In the genomic region with DNA sequence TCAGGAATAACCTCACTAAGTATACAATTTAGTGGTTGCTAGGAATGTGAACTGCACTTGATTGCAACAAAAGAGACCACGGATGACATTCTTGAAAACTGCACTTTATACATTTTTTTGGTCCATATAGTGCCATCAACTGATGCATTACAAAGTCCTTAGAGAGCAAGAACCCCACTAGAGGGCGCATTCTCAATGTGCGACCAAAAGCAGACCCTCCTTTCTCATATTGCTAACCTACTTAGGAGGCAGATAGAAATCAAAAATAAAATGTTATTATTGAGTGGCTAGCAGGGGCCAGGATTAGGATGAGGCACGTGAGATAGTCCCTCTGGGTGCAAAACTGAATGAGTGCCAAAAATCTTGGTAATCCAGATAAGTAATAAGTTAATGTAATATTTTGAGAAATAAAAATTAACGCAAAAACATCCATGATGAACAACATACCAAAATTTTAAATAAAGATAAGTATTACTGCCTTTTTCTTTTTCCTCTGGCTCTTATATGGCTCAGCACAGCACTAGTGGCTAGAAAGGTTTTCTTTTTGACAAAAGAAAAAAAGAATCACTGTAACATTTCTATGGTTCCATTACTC, we compare ENCODE assay signal across 8 cellular contexts.
A peak's percentile ranks its signal among the peaks of the same experiment; 100 is the strongest.
DNase-seq lines count a peak whose midpoint lies in the region; ATAC-seq and TF ChIP-seq lines count a peak whose summit lies in the region.

No MANE protein-coding gene starts in this region.

- peaks cover 3% of the 10 kb centered on the region for H3F3A ChIP-seq in neural cell (ENCODE audit: insufficient read depth, low read length, poor library complexity, severe bottlenecking)

- peak; percentile 57 for TF ChIP-seq CTCF in colonic mucosa (IDR thresholded peaks at IDR 0.05)
- TF ChIP-seq CTCF in neural cell (IDR thresholded peaks at IDR 0.05; ENCODE audit: poor library complexity, severe bottlenecking) = peak; percentile 70

- no peak overlapping the region for H2AFZ ChIP-seq in neural cell (ENCODE audit: low read depth, low read length)

- no peak overlapping the region for H3K9ac ChIP-seq in colonic mucosa (ENCODE audit: low read depth in 2 of 2, low read length in 2 of 2)
- H3K9ac ChIP-seq in neural cell (ENCODE audit: low read length) = no peak overlapping the region

- no peaks in the 10 kb centered on the region for H3K4me1 ChIP-seq in colonic mucosa

- no peak for TF ChIP-seq EP300 in neural cell (conservative IDR thresholded peaks at IDR 0.05; ENCODE audit: poor library complexity, severe bottlenecking)

- H3K4me3 ChIP-seq in colonic mucosa = no peak overlapping the region
- H3K4me3 ChIP-seq in neural cell (ENCODE audit: low read length) = no peak overlapping the region

- DNase-seq in NCI-H510A treated with DMSO at 0.1 percent for 48 hours (lab: John Stamatoyannopoulos, UW) (peak; percentile 13), NCI-H510A (lab: John Stamatoyannopoulos, UW) (no peak), NCI-H82 treated with DMSO at 0.1 percent for 48 hours (lab: John Stamatoyannopoulos, UW; ENCODE audit: unreplicated experiment) (peak; percentile 2), colonic mucosa (peak; percentile 76)
- no peak for DNase-seq in central memory CD4-positive, alpha-beta T cell

- H3K79me2 ChIP-seq in neural cell (replicated peaks; ENCODE audit: insufficient read depth, low read length) = no peaks in the 10 kb centered on the region

- H3K36me3 ChIP-seq in colonic mucosa (no peaks in the 10 kb centered on the region), neural cell (ENCODE audit: insufficient read depth, low read length) (no peaks in the 10 kb centered on the region)

- H3K27me3 ChIP-seq in colonic mucosa = no peaks in the 10 kb centered on the region
- no peaks in the 10 kb centered on the region for H3K27me3 ChIP-seq in neural cell (ENCODE audit: insufficient read depth, low read depth, low read length)

- H3K27ac ChIP-seq in colonic mucosa (no peak overlapping the region), neural cell (ENCODE audit: low read length) (no peak overlapping the region)

- no peak overlapping the region for H3K4me2 ChIP-seq in neural cell (ENCODE audit: low read length)

- peak; percentile 49 for TF ChIP-seq RAD21 in neural cell (conservative IDR thresholded peaks at IDR 0.05)

- H4K20me1 ChIP-seq in neural cell (ENCODE audit: insufficient read depth) = no peaks in the 10 kb centered on the region

- no peaks in the 10 kb centered on the region for H3K9me2 ChIP-seq in neural cell (ENCODE audit: insufficient read depth, low read length)

- intact Hi-C loops in colonic mucosa (cut with DNase I) = no loop called here

- ATAC-seq in GM18909 (IDR thresholded peaks at IDR 0.05; ENCODE audit: poor library complexity, unreplicated experiment) (peak; percentile 87), HG03139 (IDR thresholded peaks at IDR 0.05; ENCODE audit: unreplicated experiment) (peak; percentile 61)

- no peaks in the 10 kb centered on the region for H3K9me3 ChIP-seq in colonic mucosa
- H3K9me3 ChIP-seq in neural cell (ENCODE audit: low read length) = no peaks in the 10 kb centered on the region

TF ChIP-seq in neural cell, 6 proteins besides CTCF, POLR2A, EP300 and RAD21:
- TF ChIP-seq EZH2 (IDR thresholded peaks at IDR 0.05; ENCODE audit: borderline replicate concordance, insufficient read depth, low read length, poor library complexity, severe bottlenecking) (no peak), SMC3 (conservative IDR thresholded peaks at IDR 0.05; ENCODE audit: poor library complexity) (peak; percentile 52), TAF1 (IDR thresholded peaks at IDR 0.05; ENCODE audit: low read depth) (no peak), MXI1 (conservative IDR thresholded peaks at IDR 0.05; ENCODE audit: poor library complexity, severe bottlenecking) (no peak), POLR2AphosphoS5 (IDR thresholded peaks at IDR 0.05) (no peak)
- TF ChIP-seq, protein P1, sequence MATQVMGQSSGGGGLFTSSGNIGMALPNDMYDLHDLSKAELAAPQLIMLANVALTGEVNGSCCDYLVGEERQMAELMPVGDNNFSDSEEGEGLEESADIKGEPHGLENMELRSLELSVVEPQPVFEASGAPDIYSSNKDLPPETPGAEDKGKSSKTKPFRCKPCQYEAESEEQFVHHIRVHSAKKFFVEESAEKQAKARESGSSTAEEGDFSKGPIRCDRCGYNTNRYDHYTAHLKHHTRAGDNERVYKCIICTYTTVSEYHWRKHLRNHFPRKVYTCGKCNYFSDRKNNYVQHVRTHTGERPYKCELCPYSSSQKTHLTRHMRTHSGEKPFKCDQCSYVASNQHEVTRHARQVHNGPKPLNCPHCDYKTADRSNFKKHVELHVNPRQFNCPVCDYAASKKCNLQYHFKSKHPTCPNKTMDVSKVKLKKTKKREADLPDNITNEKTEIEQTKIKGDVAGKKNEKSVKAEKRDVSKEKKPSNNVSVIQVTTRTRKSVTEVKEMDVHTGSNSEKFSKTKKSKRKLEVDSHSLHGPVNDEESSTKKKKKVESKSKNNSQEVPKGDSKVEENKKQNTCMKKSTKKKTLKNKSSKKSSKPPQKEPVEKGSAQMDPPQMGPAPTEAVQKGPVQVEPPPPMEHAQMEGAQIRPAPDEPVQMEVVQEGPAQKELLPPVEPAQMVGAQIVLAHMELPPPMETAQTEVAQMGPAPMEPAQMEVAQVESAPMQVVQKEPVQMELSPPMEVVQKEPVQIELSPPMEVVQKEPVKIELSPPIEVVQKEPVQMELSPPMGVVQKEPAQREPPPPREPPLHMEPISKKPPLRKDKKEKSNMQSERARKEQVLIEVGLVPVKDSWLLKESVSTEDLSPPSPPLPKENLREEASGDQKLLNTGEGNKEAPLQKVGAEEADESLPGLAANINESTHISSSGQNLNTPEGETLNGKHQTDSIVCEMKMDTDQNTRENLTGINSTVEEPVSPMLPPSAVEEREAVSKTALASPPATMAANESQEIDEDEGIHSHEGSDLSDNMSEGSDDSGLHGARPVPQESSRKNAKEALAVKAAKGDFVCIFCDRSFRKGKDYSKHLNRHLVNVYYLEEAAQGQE (IDR thresholded peaks at IDR 0.05; ENCODE audit: borderline replicate concordance) = no peak

Comparison
In these comparisons a context has a peak if more than half of its experiments do, and no peak if none do; other contexts are left out.
1. DNase-seq: peak in NCI-H510A treated with DMSO at 0.1 percent for 48 hours (single experiment), NCI-H82 treated with DMSO at 0.1 percent for 48 hours (single experiment) and colonic mucosa (single experiment); none in NCI-H510A (single experiment) and central memory CD4-positive, alpha-beta T cell (single experiment).